Comparison of ENCODE assay signal across 18 cellular contexts in genomic region chr6:70764706-70765105, GRCh38.
DNase-seq lines count a peak whose midpoint lies in the region; TF ChIP-seq lines count a peak whose summit lies in the region.
"Had no signal": no experiment of that assay in that cellular context is flagged by ENCODE, and none has a peak within 500 bp of the region (broad histone marks: within the 10 kb centered on the region; RNA-seq: fewer than 3 reads in every experiment).

No MANE protein-coding gene starts in this region.

- intact Hi-C loops in thyroid gland (cut with DNase I), result no loop called here

- H3K36me3 ChIP-seq in thyroid gland, result no peaks in the 10 kb centered on the region
- H3K36me3 ChIP-seq: BE2C had no signal

- H3K9me3 ChIP-seq in thyroid gland, result no peaks in the 10 kb centered on the region
- H3K9me3 ChIP-seq: BE2C had no signal

- DNase-seq in DMS 273 treated with DMSO at 0.1 percent for 48 hours (lab: John Stamatoyannopoulos, UW) (peak; percentile 9), NCI-H2171 treated with DMSO at 0.1 percent for 48 hours (lab: John Stamatoyannopoulos, UW) (peak; percentile 97), left kidney (ENCODE audit: low read depth, low spot score) (peak; percentile 21), thyroid gland (peak; percentile 61 to 75), NCI-H345 treated with DMSO at 0.1 percent for 48 hours (lab: John Stamatoyannopoulos, UW; ENCODE audit: unreplicated experiment) (no peak), HT-29 (ENCODE audit: low spot score) (no peak), iPS-NIHi11 (ENCODE audit: low spot score) (no peak)
- DNase-seq: ACHN; BE2C; C1 segment of cervical spinal cord; CD4-positive, CD25-positive, alpha-beta regulatory T cell; CD8-positive, alpha-beta memory T cell; COR-L47; DMS153; DMS79; GF-D8; GOT3; H9 had no signal

- 38 to 44% methylated on average over 4 of the region's 4 CpGs for WGBS in thyroid gland, 2 donors

- no peak for TF ChIP-seq CTCF in thyroid gland (IDR thresholded peaks at IDR 0.05)

- no peak for TF ChIP-seq POLR2A in thyroid gland (IDR thresholded peaks at IDR 0.05)

- H3K27ac ChIP-seq in thyroid gland, result peak overlapping the region; percentile 4 to 37 (median 18)

- no peaks in the 10 kb centered on the region for H3K27me3 ChIP-seq in thyroid gland
- H3K27me3 ChIP-seq: BE2C had no signal

- peaks cover 0 to 9% of the 10 kb centered on the region in 2 donors for H3K4me1 ChIP-seq in thyroid gland
- H3K4me1 ChIP-seq: BE2C had no signal

- no peak overlapping the region for H3K4me3 ChIP-seq in thyroid gland (replicated peaks in 1 of 3)

Comparison
In these comparisons a context has a peak if more than half of its experiments do, and no peak if none do; other contexts are left out.
1. DNase-seq: peak in DMS 273 treated with DMSO at 0.1 percent for 48 hours (single experiment), NCI-H2171 treated with DMSO at 0.1 percent for 48 hours (single experiment), left kidney (single experiment) and thyroid gland (2 of 2); none in NCI-H345 treated with DMSO at 0.1 percent for 48 hours (single experiment), HT-29 (single experiment) and iPS-NIHi11 (single experiment).